Comparison of ENCODE assay signal across 7 cellular contexts in genomic region chr15:51192560-51193280, GRCh38.
DNase-seq lines count a peak whose midpoint lies in the region; ATAC-seq and TF ChIP-seq lines count a peak whose summit lies in the region.

No MANE protein-coding gene starts in this region.

- H4K91ac ChIP-seq in IMR-90 (ENCODE audit: insufficient read depth, low read depth, low read length), result no peak overlapping the region

- H3K79me2 ChIP-seq in PC-3 (ENCODE audit: low read length) (no peaks in the 10 kb centered on the region), fibroblast of lung (ENCODE audit: control insufficient read depth, insufficient read depth, low read length) (no peaks in the 10 kb centered on the region)

- POLR2A ChIA-PET in IMR-90 (lab: Charles Lee; ENCODE audit: unreplicated experiment), result interaction anchor here (0.5 kb wide), 2 partner anchors 30 to 198 kb away, joined by 3 to 5 read pairs; no protein-coding TSS in a partner anchor
- POLR2A ChIA-PET in PC-3 (lab: Charles Lee; ENCODE audit: unreplicated experiment), result no interaction called here

- H3K4me3 ChIP-seq in IMR-90 (ENCODE audit: insufficient read depth, low read depth, low read length), result no peak overlapping the region
- H3K4me3 ChIP-seq in PC-3 (ENCODE audit: low read length), result no peak overlapping the region
- no peak overlapping the region for H3K4me3 ChIP-seq in fibroblast of lung (replicated peaks in 1 of 4; ENCODE audit: control extremely low read depth in 1 of 4, insufficient read depth in 1 of 4, low read depth in 3 of 4, low read length in 4 of 4)

- H3K36me3 Mint-ChIP-seq in nephron progenitor cell (ENCODE audit: low read depth), result no peaks in the 10 kb centered on the region

- H2BK5ac ChIP-seq in IMR-90 (ENCODE audit: low read depth, low read length, poor library complexity, severe bottlenecking), result no peak overlapping the region

- H3K36me3 ChIP-seq in IMR-90 (ENCODE audit: control insufficient read depth, insufficient read depth, low read length), result no peaks in the 10 kb centered on the region
- H3K36me3 ChIP-seq in PC-3 (ENCODE audit: low read depth, low read length), result no peaks in the 10 kb centered on the region; the same call in 1 of the 2 replicates
- H3K36me3 ChIP-seq in fibroblast of lung (ENCODE audit: control insufficient read depth, insufficient read depth, low read length), result no peaks in the 10 kb centered on the region

- H3K9ac ChIP-seq in IMR-90 (ENCODE audit: low read depth, low read length), result no peak overlapping the region
- H3K9ac ChIP-seq in PC-3 (ENCODE audit: low read length), result no peak overlapping the region
- no peak overlapping the region for H3K9ac ChIP-seq in fibroblast of lung (ENCODE audit: insufficient read depth, low read length)

- H3K4me1 Mint-ChIP-seq in nephron progenitor cell, result peaks cover 28% of the 10 kb centered on the region

- no peak overlapping the region for H3K27ac Mint-ChIP-seq in nephron progenitor cell

- no peaks in the 10 kb centered on the region for H4K20me1 ChIP-seq in IMR-90 (ENCODE audit: insufficient read depth, low read length)
- no peaks in the 10 kb centered on the region for H4K20me1 ChIP-seq in PC-3 (ENCODE audit: low read length)
- H4K20me1 ChIP-seq in fibroblast of lung (ENCODE audit: control insufficient read depth, extremely low read depth, insufficient read depth, low read length), result no peaks in the 10 kb centered on the region

- peak overlapping the region; percentile 36 for H3K4me3 Mint-ChIP-seq in nephron progenitor cell

- 67% methylated on average over 1 of the region's 13 CpGs; no CpG with 5 or more reads in 1 of the 2 experiments for WGBS in IMR-90 (ENCODE audit: extremely low coverage in 2 of 2, insufficient read length in 1 of 2), 2 experiments

- H2AFZ ChIP-seq in IMR-90 (replicated peaks; ENCODE audit: low read length, poor library complexity) (no peak overlapping the region), PC-3 (ENCODE audit: low read length) (no peak overlapping the region), fibroblast of lung (ENCODE audit: low read length) (no peak overlapping the region)

- H3K79me1 ChIP-seq in IMR-90 (ENCODE audit: low read depth in 1 of 2, low read length in 2 of 2), result no peaks in the 10 kb centered on the region

- no peaks in the 10 kb centered on the region for H3K9me3 ChIP-seq in IMR-90 (ENCODE audit: control insufficient read depth, insufficient read depth, low read length)
- no peaks in the 10 kb centered on the region for H3K9me3 ChIP-seq in PC-3 (ENCODE audit: low read length)
- H3K9me3 ChIP-seq in fibroblast of lung (ENCODE audit: control insufficient read depth, insufficient read depth, low read depth, low read length), result no peaks in the 10 kb centered on the region

- peak; percentile 81 for TF ChIP-seq RAD21 in IMR-90 (IDR thresholded peaks at IDR 0.05; ENCODE audit: low read length)

- H3K27me3 Mint-ChIP-seq in nephron progenitor cell (ENCODE audit: low read depth, poor library complexity), result peaks cover 3% of the 10 kb centered on the region

- H2AK5ac ChIP-seq in IMR-90 (ENCODE audit: low read depth, low read length), result no peak overlapping the region

- no peak overlapping the region for H2BK120ac ChIP-seq in IMR-90 (ENCODE audit: low read depth, low read length)

- CTCF ChIA-PET in IMR-90 (lab: Yijun Ruan, JAX) (interaction anchor here (0.7 to 3.0 kb wide), 17 partner anchors 9 to 206 kb away, joined by 3 to 46 read pairs (median 4); no protein-coding TSS in a partner anchor), PC-3 (lab: Charles Lee) (interaction anchor here (0.6 to 2.4 kb wide), 2 partner anchors 11 to 30 kb away, joined by 3 to 51 read pairs; no protein-coding TSS in a partner anchor)

- BruUV-seq in IMR-90 (replicated peaks; lab: Mats Ljungman, UMichigan), result no TSS peak
- no TSS peak for BruUV-seq in PC-3 (replicated peaks; lab: Mats Ljungman, UMichigan)

- no peaks in the 10 kb centered on the region for H3F3A ChIP-seq in PC-3 (ENCODE audit: low read length, unreplicated experiment)

- intact Hi-C loops in IMR-90 (cut with micrococcal nuclease) (loop anchor here (1.0 to 10.0 kb wide), 2 partner anchors 29 to 518 kb away; no protein-coding TSS in a partner anchor), PC-3 (cut with micrococcal nuclease) (loop anchor here (1.0 kb wide), 1 partner anchor 29 kb away; no protein-coding TSS in a partner anchor)

- in situ Hi-C loops in GM13976 (cut with MboI; ENCODE audit: low sequenced_read_pairs, unreplicated experiment), result no loop called here
- in situ Hi-C loops in IMR-90 (cut with MboI; ENCODE audit: low sequenced_read_pairs), result no loop called here

- TF ChIP-seq CTCF in GM13976 (IDR thresholded peaks at IDR 0.05; ENCODE audit: borderline replicate concordance, control extremely low read depth, extremely low read depth, insufficient read depth, missing control alignments), result peak; percentile 93
- peak; percentile 90 for TF ChIP-seq CTCF in IMR-90 (conservative IDR thresholded peaks at IDR 0.05; ENCODE audit: low read depth, low read length)
- peak; percentile 86 for TF ChIP-seq CTCF in PC-3 (conservative IDR thresholded peaks at IDR 0.05; ENCODE audit: low read depth, low read length)
- TF ChIP-seq CTCF in fibroblast of lung (conservative IDR thresholded peaks at IDR 0.05 in 1 of 2, IDR thresholded peaks at IDR 0.05 in 1 of 2; ENCODE audit: low read depth in 1 of 2, low read length in 2 of 2), result peak; percentile 93 to 94
- TF ChIP-seq CTCF in nephron progenitor cell (IDR thresholded peaks at IDR 0.05), result peak; percentile 93

- no peak overlapping the region for H3K18ac ChIP-seq in IMR-90 (ENCODE audit: low read depth, low read length)

- H4K5ac ChIP-seq in IMR-90 (ENCODE audit: low read depth, low read length), result no peak overlapping the region

- H3K14ac ChIP-seq in IMR-90 (replicated peaks; ENCODE audit: low read depth, low read length), result no peak overlapping the region

- H3K4ac ChIP-seq in IMR-90 (ENCODE audit: low read depth, low read length), result no peak overlapping the region

- no peak overlapping the region for H3K56ac ChIP-seq in IMR-90 (ENCODE audit: extremely low read depth, insufficient read depth, low read length)

- H3K27me3 ChIP-seq in IMR-90 (ENCODE audit: control insufficient read depth, insufficient read depth, low read length), result peaks cover 33% of the 10 kb centered on the region
- peaks cover 35% of the 10 kb centered on the region for H3K27me3 ChIP-seq in PC-3 (ENCODE audit: low read length)
- no peaks in the 10 kb centered on the region for H3K27me3 ChIP-seq in fibroblast of lung (ENCODE audit: control insufficient read depth, insufficient read depth, low read length)

- dilution Hi-C loops in IMR-90 (cut with HindIII; ENCODE audit: low sequenced_read_pairs, unreplicated experiment), result no loop called here

- peaks cover 6% of the 10 kb centered on the region; the same call in 1 of the 2 replicates for H3K9me1 ChIP-seq in IMR-90 (ENCODE audit: insufficient read depth, low read length)

- ATAC-seq in IMR-90 (ENCODE audit: low read depth), result peak; percentile 100
- ATAC-seq in PC-3, result peak; percentile 87

- H4K8ac ChIP-seq in IMR-90 (ENCODE audit: low read depth in 2 of 2, low read length in 2 of 2), result no peak overlapping the region

- H3K27ac ChIP-seq in IMR-90 (ENCODE audit: insufficient read depth, low read length) (no peak overlapping the region), PC-3 (ENCODE audit: low read length) (no peak overlapping the region), fibroblast of lung (ENCODE audit: insufficient read depth, low read length) (no peak overlapping the region)

- TF ChIP-seq POLR2A in IMR-90 (IDR thresholded peaks at IDR 0.05; ENCODE audit: low read depth, low read length), result no peak

- H3K4me2 ChIP-seq in IMR-90 (ENCODE audit: low read depth, low read length), result peak overlapping the region; percentile 27; the same call in 1 of the 2 replicates
- H3K4me2 ChIP-seq in PC-3 (ENCODE audit: low read length), result 0 out of 2 replicates have a peak overlapping the region, but pooled peaks have one; percentile 36
- peak overlapping the region; percentile 41 for H3K4me2 ChIP-seq in fibroblast of lung (ENCODE audit: extremely low read depth, insufficient read depth, low read length)

- no peak overlapping the region for H2BK20ac ChIP-seq in IMR-90 (ENCODE audit: low read depth, low read length)

- H2BK15ac ChIP-seq in IMR-90 (ENCODE audit: low read depth, low read length), result no peak overlapping the region

- no peak overlapping the region for H2AK9ac ChIP-seq in IMR-90 (replicated peaks; ENCODE audit: low read depth, low read length, poor library complexity)

- H3K9me2 ChIP-seq in PC-3 (replicated peaks; ENCODE audit: low read length), result no peaks in the 10 kb centered on the region

- no peak overlapping the region for H3K23ac ChIP-seq in IMR-90 (ENCODE audit: low read depth, low read length)

- DNase-seq in GM13976 (ENCODE audit: low spot score) (peak; percentile 69), IMR-90 (peak; percentile 80), PC-3 (peak; percentile 89), fibroblast of lung (ENCODE audit: low read depth in 2 of 2) (peak; percentile 76 to 86), nephron progenitor cell (peak; percentile 94)
- DNase-seq in activated T-cell treated with anti-CD3 and anti-CD28 coated beads, Interleukin-2, amount 50 U/mL, for 1 hour, result peak; percentile 67
- peak in 5 of 6 experiments; percentile 15 to 55 (median 24) for DNase-seq in stimulated activated naive CD4-positive, alpha-beta T cell (lab: John Stamatoyannopoulos, UW)

- no peaks in the 10 kb centered on the region for H3K9me3 Mint-ChIP-seq in nephron progenitor cell

- no peaks in the 10 kb centered on the region for H3K4me1 ChIP-seq in IMR-90 (ENCODE audit: control insufficient read depth, insufficient read depth, low read length)
- peaks cover 6% of the 10 kb centered on the region; the same call in 1 of the 2 replicates for H3K4me1 ChIP-seq in PC-3 (ENCODE audit: insufficient read depth, low read length)
- H3K4me1 ChIP-seq in fibroblast of lung (ENCODE audit: control insufficient read depth, extremely low read depth, insufficient read depth, low read length), result no peaks in the 10 kb centered on the region

TF ChIP-seq in IMR-90, 13 proteins besides CTCF, POLR2A, EP300 and RAD21:
- TF ChIP-seq MAFK (IDR thresholded peaks at IDR 0.05; ENCODE audit: low read depth, low read length), result no peak
- peak; percentile 81 for TF ChIP-seq SMC3 (IDR thresholded peaks at IDR 0.05; ENCODE audit: low read depth, low read length)

Comparison
In these comparisons a context has a peak if more than half of its experiments do, and no peak if none do; other contexts are left out.
1. DNase-seq: peak in every context shown above with its lines; median percentile 94 in nephron progenitor cell; 89 in PC-3; 81 in fibroblast of lung; 80 in IMR-90; 69 in GM13976; 67 in activated T-cell treated with anti-CD3 and anti-CD28 coated beads, Interleukin-2, amount 50 U/mL, for 1 hour; 24 in stimulated activated naive CD4-positive, alpha-beta T cell.